18 cellular contexts compared by ENCODE assay signal in the genomic region with DNA sequence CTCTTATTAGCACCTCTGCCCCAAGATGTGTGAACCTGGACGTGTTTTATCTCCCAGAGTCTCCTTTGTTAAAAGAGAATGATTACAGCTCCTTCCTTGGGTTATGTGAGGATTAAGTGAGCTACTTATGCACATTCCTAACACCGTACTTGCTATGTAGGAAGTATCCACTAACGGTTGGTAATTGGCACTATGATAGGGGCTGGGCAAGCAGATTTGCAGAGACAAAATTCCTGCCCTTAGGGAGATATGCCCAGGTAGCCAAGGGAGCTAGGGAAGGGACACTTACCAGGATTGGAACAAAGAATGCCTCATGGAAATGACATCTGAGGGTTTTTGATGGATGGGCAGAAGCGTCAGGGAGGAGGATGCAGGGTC. TPM values are rescaled to one million over a fixed set of nuclear protein-coding genes. Genes with fewer than 3 reads are reported as not detected.
DNase-seq lines count a peak whose midpoint lies in the region; ATAC-seq and TF ChIP-seq lines count a peak whose summit lies in the region.
"Had no signal": no experiment of that assay in that cellular context is flagged by ENCODE, and none has a peak within 500 bp of the region (broad histone marks: within the 10 kb centered on the region; RNA-seq: fewer than 3 reads in every experiment).

No MANE protein-coding gene starts in this region.

- H3K27ac ChIP-seq in DOHH2 (ENCODE audit: low read depth, low read length) = no peak overlapping the region
- no peak overlapping the region for H3K27ac ChIP-seq in Karpas-422 (ENCODE audit: low read length)
- no peak overlapping the region for H3K27ac ChIP-seq in neural progenitor cell
- H3K27ac ChIP-seq: neutrophil, right lobe of liver, thoracic aorta had no signal

- H3K27ac Mint-ChIP-seq in neural progenitor cell = no peak overlapping the region
- H3K27ac Mint-ChIP-seq in natural killer cell = no peak overlapping the region
- H3K27ac Mint-ChIP-seq: T-helper 17 cell had no signal

- no peak for ATAC-seq in natural killer cell
- ATAC-seq: K562, right lobe of liver, T-helper 17 cell had no signal

- H3K79me2 ChIP-seq in DOHH2 (ENCODE audit: control insufficient read depth, low read length) = no peaks in the 10 kb centered on the region
- H3K79me2 ChIP-seq in Karpas-422 (ENCODE audit: low read length) = no peaks in the 10 kb centered on the region
- no peaks in the 10 kb centered on the region for H3K79me2 ChIP-seq in neural progenitor cell (ENCODE audit: low read depth)

- H3K4me3 Mint-ChIP-seq in neural progenitor cell = no peak overlapping the region
- no peak overlapping the region for H3K4me3 Mint-ChIP-seq in natural killer cell
- H3K4me3 Mint-ChIP-seq: mesothelial cell of epicardium, T-helper 17 cell had no signal

- H3K9me3 ChIP-seq in DOHH2 (ENCODE audit: control insufficient read depth, insufficient read depth, low read length) = peaks cover 5% of the 10 kb centered on the region; the same call in 1 of the 2 replicates
- no peaks in the 10 kb centered on the region for H3K9me3 ChIP-seq in Karpas-422 (ENCODE audit: low read length)
- no peaks in the 10 kb centered on the region for H3K9me3 ChIP-seq in neural progenitor cell (ENCODE audit: low read depth)
- H3K9me3 ChIP-seq: neutrophil, right lobe of liver, thoracic aorta had no signal

- H3K4me3 ChIP-seq in DOHH2 (ENCODE audit: low read length) (no peak overlapping the region), Karpas-422 (ENCODE audit: low read length) (no peak overlapping the region), neural progenitor cell (no peak overlapping the region)
- H3K4me3 ChIP-seq: K562, right lobe of liver, thoracic aorta had no signal

- H3K36me3 ChIP-seq in DOHH2 (ENCODE audit: control insufficient read depth, low read length) = no peaks in the 10 kb centered on the region
- no peaks in the 10 kb centered on the region for H3K36me3 ChIP-seq in Karpas-422 (ENCODE audit: insufficient read depth, low read length)
- no peaks in the 10 kb centered on the region for H3K36me3 ChIP-seq in neural progenitor cell
- H3K36me3 ChIP-seq: neutrophil, right lobe of liver, thoracic aorta had no signal

- H3K4me1 ChIP-seq in DOHH2 (ENCODE audit: control insufficient read depth, low read length) (peaks cover 29% of the 10 kb centered on the region), Karpas-422 (ENCODE audit: low read length) (peaks cover 16% of the 10 kb centered on the region), neural progenitor cell (peaks cover 27% of the 10 kb centered on the region)
- H3K4me1 ChIP-seq: right lobe of liver had no signal

- H3K27me3 Mint-ChIP-seq in neural progenitor cell (ENCODE audit: insufficient read depth, low read depth) (no peaks in the 10 kb centered on the region), natural killer cell (ENCODE audit: low read depth in 2 of 2) (peaks cover 0 to 4% of the 10 kb centered on the region in 2 donors)
- H3K27me3 Mint-ChIP-seq: T-helper 17 cell had no signal

- H3K9me2 ChIP-seq in DOHH2 (replicated peaks; ENCODE audit: control insufficient read depth, low read length) (no peaks in the 10 kb centered on the region), Karpas-422 (replicated peaks; ENCODE audit: insufficient read depth, low read length) (no peaks in the 10 kb centered on the region)

- H3K9ac ChIP-seq in Karpas-422 (ENCODE audit: low read length) (no peak overlapping the region), neural progenitor cell (no peak overlapping the region)

- H3F3A ChIP-seq in DOHH2 (ENCODE audit: control insufficient read depth, insufficient read depth) (no peaks in the 10 kb centered on the region), neural progenitor cell (ENCODE audit: low read depth) (peaks cover 18% of the 10 kb centered on the region)

- H4K20me1 ChIP-seq in DOHH2 (ENCODE audit: control insufficient read depth, insufficient read depth, low read depth, low read length) (no peaks in the 10 kb centered on the region), Karpas-422 (ENCODE audit: insufficient read depth, low read depth, low read length) (no peaks in the 10 kb centered on the region), neural progenitor cell (ENCODE audit: low read depth) (no peaks in the 10 kb centered on the region)

- intact Hi-C loops in natural killer cell (cut with micrococcal nuclease) = no loop called here

- H3K4me2 ChIP-seq in DOHH2 (ENCODE audit: low read length) (peak overlapping the region; percentile 31), Karpas-422 (ENCODE audit: low read depth, low read length, poor library complexity, severe bottlenecking) (peak overlapping the region; percentile 12), neural progenitor cell (peak overlapping the region; percentile 44)

- no peaks in the 10 kb centered on the region for H3K27me3 ChIP-seq in DOHH2 (ENCODE audit: control insufficient read depth, low read length)
- H3K27me3 ChIP-seq in Karpas-422 (ENCODE audit: low read length) = no peaks in the 10 kb centered on the region
- H3K27me3 ChIP-seq in neural progenitor cell = no peaks in the 10 kb centered on the region
- H3K27me3 ChIP-seq: neutrophil, right lobe of liver had no signal

- DNase-seq in Karpas-422 (no peak), astrocyte of the hippocampus (ENCODE audit: low read depth, low spot score) (peak; percentile 47), neural progenitor cell (ENCODE audit: low spot score) (peak; percentile 24), DMS153 treated with DMSO at 0.1 percent for 48 hours (lab: John Stamatoyannopoulos, UW; ENCODE audit: unreplicated experiment) (no peak), natural killer cell (no peak), occipital lobe (lab: John Stamatoyannopoulos, UW) (no peak)
- DNase-seq in stimulated activated CD8-positive, alpha-beta memory T cell treated with anti-CD3 and anti-CD28 coated beads, Interleukin-4, amount 100 ng/mL, for 48 hours = no peak
- DNase-seq: Calu3, kidney, right lobe of liver, SHP77 treated with DMSO at 0.1 percent for 48 hours, T-helper 17 cell had no signal

- TF ChIP-seq CTCF in DOHH2 (IDR thresholded peaks at IDR 0.05; ENCODE audit: low read depth, low read length, poor library complexity, severe bottlenecking) = no peak
- no peak for TF ChIP-seq CTCF in neural progenitor cell (IDR thresholded peaks at IDR 0.05)
- TF ChIP-seq CTCF in natural killer cell (IDR thresholded peaks at IDR 0.05) = no peak

- H2AFZ ChIP-seq in Karpas-422 (ENCODE audit: low read length) (no peak overlapping the region), neural progenitor cell (replicated peaks) (peak overlapping the region; percentile 12)

- H3K9me3 Mint-ChIP-seq in neural progenitor cell (no peaks in the 10 kb centered on the region), natural killer cell (no peaks in the 10 kb centered on the region)
- H3K9me3 Mint-ChIP-seq: mesothelial cell of epicardium had no signal

- H3K36me3 Mint-ChIP-seq in neural progenitor cell (no peaks in the 10 kb centered on the region), natural killer cell (no peaks in the 10 kb centered on the region)
- H3K36me3 Mint-ChIP-seq: mesothelial cell of epicardium had no signal

- peaks cover 22% of the 10 kb centered on the region for H3K4me1 Mint-ChIP-seq in neural progenitor cell
- peaks cover 0 to 5% of the 10 kb centered on the region in 2 donors for H3K4me1 Mint-ChIP-seq in natural killer cell
- H3K4me1 Mint-ChIP-seq: T-helper 17 cell had no signal

RNA-seq across cellular contexts. Expression of a gene that starts 11.5 kb away (rescaled TPM):
- 0.40 and 0.48 TPM in 2 replicates for total RNA-seq in Karpas-422 (2014; rRNA removed; shearing (Covaris generic); ENCODE audit: low replicate concordance)
- total RNA-seq in neural progenitor cell (ENCODE audit: low replicate concordance) = 0.15 and 0.24 TPM in 2 replicates
- under 1 TPM in 2 of 3 donors, not detected in 1; 0.09 to 0.75 TPM for total RNA-seq in natural killer cell
- total RNA-seq in occipital lobe = 0.47 TPM
- total RNA-seq: Calu3, endothelial cell of umbilical vein, K562, thoracic aorta had no signal

RNA-seq across cellular contexts. Expression of a gene that starts 30.8 kb away (rescaled TPM):
- total RNA-seq in Karpas-422 (2014; rRNA removed; shearing (Covaris generic); ENCODE audit: low replicate concordance) = 21.7 and 35.3 TPM in 2 replicates
- total RNA-seq in neural progenitor cell (ENCODE audit: low replicate concordance) (24.4 and 28.4 TPM in 2 replicates), natural killer cell (10 to 100 TPM; 49.8 to 55.8 (median 54.5) TPM), occipital lobe (25.4 TPM)

Comparison
In these comparisons a context has a peak if more than half of its experiments do, and no peak if none do; other contexts are left out.
1. DNase-seq: peak in astrocyte of the hippocampus (single experiment) and neural progenitor cell (single experiment); none in Karpas-422 (single experiment), DMS153 treated with DMSO at 0.1 percent for 48 hours (single experiment), natural killer cell (single experiment), occipital lobe (single experiment) and stimulated activated CD8-positive, alpha-beta memory T cell treated with anti-CD3 and anti-CD28 coated beads, Interleukin-4, amount 100 ng/mL, for 48 hours (single experiment).
2. Peak in every context shown above with its lines, with median percentiles within 50 percentile points of each other: H3K4me2 ChIP-seq.